ENCODE assay signal across 1 cellular context in the genomic region with DNA sequence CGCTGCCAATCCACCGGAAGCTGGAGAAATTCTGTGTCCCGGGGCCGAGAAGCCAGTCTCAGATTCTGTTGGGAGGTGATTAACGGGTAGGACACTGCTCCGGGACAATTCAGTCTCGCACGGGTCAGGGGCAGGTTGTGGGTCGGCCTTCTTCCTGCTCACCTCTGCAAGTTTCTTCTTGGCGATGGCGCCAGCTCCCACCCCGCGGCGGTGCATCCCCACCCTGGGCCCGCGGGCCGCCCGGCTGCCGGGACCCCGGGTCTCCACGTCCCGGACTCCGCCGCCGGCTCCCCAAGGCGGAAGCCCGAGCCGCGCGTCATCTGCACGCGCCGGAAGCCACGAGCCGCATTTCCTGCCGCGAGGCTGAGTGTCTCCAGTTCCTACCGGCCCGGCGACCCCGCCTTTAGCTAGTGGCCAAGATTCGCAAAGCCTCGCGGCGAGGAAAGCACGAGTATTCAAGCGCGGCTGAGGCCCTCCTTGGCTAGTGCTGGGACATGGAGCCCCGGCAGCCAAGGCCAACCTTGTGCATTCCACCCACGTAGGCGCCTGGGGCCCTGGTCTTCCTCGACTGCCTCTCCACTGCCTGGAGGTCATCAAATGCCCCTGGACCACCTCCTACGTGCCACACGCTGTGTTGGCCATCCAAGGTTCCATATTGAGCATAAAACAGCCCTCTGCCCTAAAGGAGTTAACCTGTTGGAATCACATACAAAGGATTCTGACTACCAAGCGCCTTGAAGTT.
TF ChIP-seq lines count a peak whose summit lies in the region.

A gene with protein sequence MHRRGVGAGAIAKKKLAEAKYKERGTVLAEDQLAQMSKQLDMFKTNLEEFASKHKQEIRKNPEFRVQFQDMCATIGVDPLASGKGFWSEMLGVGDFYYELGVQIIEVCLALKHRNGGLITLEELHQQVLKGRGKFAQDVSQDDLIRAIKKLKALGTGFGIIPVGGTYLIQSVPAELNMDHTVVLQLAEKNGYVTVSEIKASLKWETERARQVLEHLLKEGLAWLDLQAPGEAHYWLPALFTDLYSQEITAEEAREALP (minus strand): TSS at position 324 of the 742 bp plus-strand sequence. CDS start 108 bp downstream, at position 216.

TF ChIP-seq in HepG2, 621 proteins besides CTCF, POLR2A, EP300 and RAD21 (continued from another document and continues in another):
- TF ChIP-seq, protein P1, sequence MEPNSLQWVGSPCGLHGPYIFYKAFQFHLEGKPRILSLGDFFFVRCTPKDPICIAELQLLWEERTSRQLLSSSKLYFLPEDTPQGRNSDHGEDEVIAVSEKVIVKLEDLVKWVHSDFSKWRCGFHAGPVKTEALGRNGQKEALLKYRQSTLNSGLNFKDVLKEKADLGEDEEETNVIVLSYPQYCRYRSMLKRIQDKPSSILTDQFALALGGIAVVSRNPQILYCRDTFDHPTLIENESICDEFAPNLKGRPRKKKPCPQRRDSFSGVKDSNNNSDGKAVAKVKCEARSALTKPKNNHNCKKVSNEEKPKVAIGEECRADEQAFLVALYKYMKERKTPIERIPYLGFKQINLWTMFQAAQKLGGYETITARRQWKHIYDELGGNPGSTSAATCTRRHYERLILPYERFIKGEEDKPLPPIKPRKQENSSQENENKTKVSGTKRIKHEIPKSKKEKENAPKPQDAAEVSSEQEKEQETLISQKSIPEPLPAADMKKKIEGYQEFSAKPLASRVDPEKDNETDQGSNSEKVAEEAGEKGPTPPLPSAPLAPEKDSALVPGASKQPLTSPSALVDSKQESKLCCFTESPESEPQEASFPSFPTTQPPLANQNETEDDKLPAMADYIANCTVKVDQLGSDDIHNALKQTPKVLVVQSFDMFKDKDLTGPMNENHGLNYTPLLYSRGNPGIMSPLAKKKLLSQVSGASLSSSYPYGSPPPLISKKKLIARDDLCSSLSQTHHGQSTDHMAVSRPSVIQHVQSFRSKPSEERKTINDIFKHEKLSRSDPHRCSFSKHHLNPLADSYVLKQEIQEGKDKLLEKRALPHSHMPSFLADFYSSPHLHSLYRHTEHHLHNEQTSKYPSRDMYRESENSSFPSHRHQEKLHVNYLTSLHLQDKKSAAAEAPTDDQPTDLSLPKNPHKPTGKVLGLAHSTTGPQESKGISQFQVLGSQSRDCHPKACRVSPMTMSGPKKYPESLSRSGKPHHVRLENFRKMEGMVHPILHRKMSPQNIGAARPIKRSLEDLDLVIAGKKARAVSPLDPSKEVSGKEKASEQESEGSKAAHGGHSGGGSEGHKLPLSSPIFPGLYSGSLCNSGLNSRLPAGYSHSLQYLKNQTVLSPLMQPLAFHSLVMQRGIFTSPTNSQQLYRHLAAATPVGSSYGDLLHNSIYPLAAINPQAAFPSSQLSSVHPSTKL (CRISPR knock-in tag; IDR thresholded peaks at IDR 0.05): peak; percentile 58
- TF ChIP-seq, protein P2, sequence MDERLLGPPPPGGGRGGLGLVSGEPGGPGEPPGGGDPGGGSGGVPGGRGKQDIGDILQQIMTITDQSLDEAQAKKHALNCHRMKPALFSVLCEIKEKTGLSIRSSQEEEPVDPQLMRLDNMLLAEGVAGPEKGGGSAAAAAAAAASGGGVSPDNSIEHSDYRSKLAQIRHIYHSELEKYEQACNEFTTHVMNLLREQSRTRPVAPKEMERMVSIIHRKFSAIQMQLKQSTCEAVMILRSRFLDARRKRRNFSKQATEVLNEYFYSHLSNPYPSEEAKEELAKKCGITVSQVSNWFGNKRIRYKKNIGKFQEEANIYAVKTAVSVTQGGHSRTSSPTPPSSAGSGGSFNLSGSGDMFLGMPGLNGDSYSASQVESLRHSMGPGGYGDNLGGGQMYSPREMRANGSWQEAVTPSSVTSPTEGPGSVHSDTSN (CRISPR knock-in tag; IDR thresholded peaks at IDR 0.05): no peak
- TF ChIP-seq ZNF557 (CRISPR knock-in tag; IDR thresholded peaks at IDR 0.05) (peak; percentile 94), ZNF713 (CRISPR knock-in tag; IDR thresholded peaks at IDR 0.05) (0 out of 2 replicates have a peak, but pooled peaks have one; percentile 42), ZNF282 (IDR thresholded peaks at IDR 0.05; ENCODE audit: partially characterized antibody) (no peak), HOXD1 (CRISPR knock-in tag; IDR thresholded peaks at IDR 0.05) (peak; percentile 88; the same call in 1 of the 2 replicates), IRF2 (CRISPR knock-in tag; IDR thresholded peaks at IDR 0.05) (peak; percentile 93), ZNF350 (CRISPR knock-in tag; IDR thresholded peaks at IDR 0.05; ENCODE audit: borderline replicate concordance, low read depth) (peak; percentile 88; the same call in 1 of the 2 replicates), U2AF2 (IDR thresholded peaks at IDR 0.05; ENCODE audit: low read depth, low read length) (no peak), MBD4 (IDR thresholded peaks at IDR 0.05; ENCODE audit: borderline replicate concordance, low read length) (no peak), MBNL3 (CRISPR knock-in tag; conservative IDR thresholded peaks at IDR 0.05) (no peak), SP5 (CRISPR knock-in tag; IDR thresholded peaks at IDR 0.05; ENCODE audit: borderline replicate concordance, low read depth) (peak; percentile 51; the same call in 1 of the 2 replicates), SETDB1 (CRISPR knock-in tag; IDR thresholded peaks at IDR 0.05; ENCODE audit: borderline replicate concordance) (no peak), JARID2 (CRISPR knock-in tag; IDR thresholded peaks at IDR 0.05; ENCODE audit: insufficient replicate concordance) (no peak), ZNF598 (CRISPR knock-in tag; IDR thresholded peaks at IDR 0.05; ENCODE audit: borderline replicate concordance) (peak; percentile 73; the same call in 1 of the 2 replicates), MATR3 (CRISPR knock-in tag; IDR thresholded peaks at IDR 0.05) (no peak), KAT8 (CRISPR knock-in tag; IDR thresholded peaks at IDR 0.05) (peak; percentile 100), MYNN (CRISPR knock-in tag; IDR thresholded peaks at IDR 0.05; ENCODE audit: low read depth) (no peak; the same call in none of the 2 replicates), NR2F6 (IDR thresholded peaks at IDR 0.05) (peak; percentile 40; the same call in 1 of the 2 replicates), NR2F6 (CRISPR knock-in tag; IDR thresholded peaks at IDR 0.05) (peak; percentile 70), ZFP37 (CRISPR knock-in tag; IDR thresholded peaks at IDR 0.05; ENCODE audit: borderline replicate concordance) (peak; percentile 63; the same call in 1 of the 2 replicates), ZNF251 (CRISPR knock-in tag; IDR thresholded peaks at IDR 0.05) (0 out of 2 replicates have a peak, but pooled peaks have one; percentile 80), TCF7 (IDR thresholded peaks at IDR 0.05; ENCODE audit: low read depth) (no peak; the same call in 1 of the 2 replicates)
- TF ChIP-seq, protein P3, sequence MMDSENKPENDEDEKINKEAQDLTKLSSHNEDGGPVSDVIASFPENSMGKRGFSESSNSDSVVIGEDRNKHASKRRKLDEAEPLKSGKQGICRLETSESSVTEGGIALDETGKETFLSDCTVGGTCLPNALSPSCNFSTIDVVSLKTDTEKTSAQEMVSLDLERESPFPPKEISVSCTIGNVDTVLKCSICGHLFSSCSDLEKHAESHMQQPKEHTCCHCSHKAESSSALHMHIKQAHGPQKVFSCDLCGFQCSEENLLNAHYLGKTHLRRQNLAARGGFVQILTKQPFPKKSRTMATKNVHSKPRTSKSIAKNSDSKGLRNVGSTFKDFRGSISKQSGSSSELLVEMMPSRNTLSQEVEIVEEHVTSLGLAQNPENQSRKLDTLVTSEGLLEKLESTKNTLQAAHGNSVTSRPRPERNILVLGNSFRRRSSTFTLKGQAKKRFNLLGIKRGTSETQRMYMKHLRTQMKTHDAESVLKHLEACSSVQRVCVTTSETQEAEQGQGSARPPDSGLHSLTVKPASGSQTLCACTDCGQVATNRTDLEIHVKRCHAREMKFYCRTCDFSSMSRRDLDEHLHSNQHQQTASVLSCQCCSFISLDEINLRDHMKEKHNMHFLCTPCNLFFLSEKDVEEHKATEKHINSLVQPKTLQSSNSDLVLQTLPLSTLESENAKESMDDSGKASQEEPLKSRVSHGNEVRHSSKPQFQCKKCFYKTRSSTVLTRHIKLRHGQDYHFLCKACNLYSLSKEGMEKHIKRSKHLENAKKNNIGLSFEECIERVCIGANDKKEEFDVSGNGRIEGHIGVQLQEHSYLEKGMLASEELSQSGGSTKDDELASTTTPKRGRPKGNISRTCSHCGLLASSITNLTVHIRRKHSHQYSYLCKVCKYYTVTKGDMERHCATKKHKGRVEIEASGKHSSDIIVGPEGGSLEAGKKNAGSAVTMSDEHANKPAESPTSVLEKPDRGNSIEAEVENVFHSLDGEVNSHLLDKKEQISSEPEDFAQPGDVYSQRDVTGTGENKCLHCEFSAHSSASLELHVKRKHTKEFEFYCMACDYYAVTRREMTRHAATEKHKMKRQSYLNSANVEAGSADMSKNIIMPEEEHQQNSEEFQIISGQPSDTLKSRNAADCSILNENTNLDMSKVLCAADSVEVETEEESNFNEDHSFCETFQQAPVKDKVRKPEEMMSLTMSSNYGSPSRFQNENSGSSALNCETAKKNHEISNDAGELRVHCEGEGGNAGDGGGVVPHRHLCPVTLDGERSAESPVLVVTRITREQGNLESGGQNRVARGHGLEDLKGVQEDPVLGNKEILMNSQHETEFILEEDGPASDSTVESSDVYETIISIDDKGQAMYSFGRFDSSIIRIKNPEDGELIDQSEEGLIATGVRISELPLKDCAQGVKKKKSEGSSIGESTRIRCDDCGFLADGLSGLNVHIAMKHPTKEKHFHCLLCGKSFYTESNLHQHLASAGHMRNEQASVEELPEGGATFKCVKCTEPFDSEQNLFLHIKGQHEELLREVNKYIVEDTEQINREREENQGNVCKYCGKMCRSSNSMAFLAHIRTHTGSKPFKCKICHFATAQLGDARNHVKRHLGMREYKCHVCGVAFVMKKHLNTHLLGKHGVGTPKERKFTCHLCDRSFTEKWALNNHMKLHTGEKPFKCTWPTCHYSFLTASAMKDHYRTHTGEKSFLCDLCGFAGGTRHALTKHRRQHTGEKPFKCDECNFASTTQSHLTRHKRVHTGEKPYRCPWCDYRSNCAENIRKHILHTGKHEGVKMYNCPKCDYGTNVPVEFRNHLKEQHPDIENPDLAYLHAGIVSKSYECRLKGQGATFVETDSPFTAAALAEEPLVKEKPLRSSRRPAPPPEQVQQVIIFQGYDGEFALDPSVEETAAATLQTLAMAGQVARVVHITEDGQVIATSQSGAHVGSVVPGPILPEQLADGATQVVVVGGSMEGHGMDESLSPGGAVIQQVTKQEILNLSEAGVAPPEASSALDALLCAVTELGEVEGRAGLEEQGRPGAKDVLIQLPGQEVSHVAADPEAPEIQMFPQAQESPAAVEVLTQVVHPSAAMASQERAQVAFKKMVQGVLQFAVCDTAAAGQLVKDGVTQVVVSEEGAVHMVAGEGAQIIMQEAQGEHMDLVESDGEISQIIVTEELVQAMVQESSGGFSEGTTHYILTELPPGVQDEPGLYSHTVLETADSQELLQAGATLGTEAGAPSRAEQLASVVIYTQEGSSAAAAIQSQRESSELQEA (CRISPR knock-in tag; IDR thresholded peaks at IDR 0.05; ENCODE audit: not compliant biosample characterization): peak; percentile 87
- TF ChIP-seq, protein P4, sequence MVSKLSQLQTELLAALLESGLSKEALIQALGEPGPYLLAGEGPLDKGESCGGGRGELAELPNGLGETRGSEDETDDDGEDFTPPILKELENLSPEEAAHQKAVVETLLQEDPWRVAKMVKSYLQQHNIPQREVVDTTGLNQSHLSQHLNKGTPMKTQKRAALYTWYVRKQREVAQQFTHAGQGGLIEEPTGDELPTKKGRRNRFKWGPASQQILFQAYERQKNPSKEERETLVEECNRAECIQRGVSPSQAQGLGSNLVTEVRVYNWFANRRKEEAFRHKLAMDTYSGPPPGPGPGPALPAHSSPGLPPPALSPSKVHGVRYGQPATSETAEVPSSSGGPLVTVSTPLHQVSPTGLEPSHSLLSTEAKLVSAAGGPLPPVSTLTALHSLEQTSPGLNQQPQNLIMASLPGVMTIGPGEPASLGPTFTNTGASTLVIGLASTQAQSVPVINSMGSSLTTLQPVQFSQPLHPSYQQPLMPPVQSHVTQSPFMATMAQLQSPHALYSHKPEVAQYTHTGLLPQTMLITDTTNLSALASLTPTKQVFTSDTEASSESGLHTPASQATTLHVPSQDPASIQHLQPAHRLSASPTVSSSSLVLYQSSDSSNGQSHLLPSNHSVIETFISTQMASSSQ (IDR thresholded peaks at IDR 0.05; ENCODE audit: low read depth): 0 out of 2 replicates have a peak, but pooled peaks have one; percentile 13
- TF ChIP-seq, protein P4 (CRISPR knock-in tag; IDR thresholded peaks at IDR 0.05; ENCODE audit: borderline replicate concordance): peak; percentile 80
- TF ChIP-seq, protein P5, sequence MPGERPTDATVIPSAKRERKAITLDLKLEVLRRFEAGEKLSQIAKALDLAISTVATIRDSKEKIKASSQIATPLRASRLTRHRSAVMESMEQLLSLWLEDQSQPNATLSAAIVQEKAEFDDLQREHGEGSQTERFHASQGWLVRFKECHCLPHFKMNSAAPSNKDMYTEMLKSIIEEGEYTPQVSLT (CRISPR knock-in tag; IDR thresholded peaks at IDR 0.05; ENCODE audit: borderline replicate concordance, low read depth): no peak
- TF ChIP-seq, protein P6, sequence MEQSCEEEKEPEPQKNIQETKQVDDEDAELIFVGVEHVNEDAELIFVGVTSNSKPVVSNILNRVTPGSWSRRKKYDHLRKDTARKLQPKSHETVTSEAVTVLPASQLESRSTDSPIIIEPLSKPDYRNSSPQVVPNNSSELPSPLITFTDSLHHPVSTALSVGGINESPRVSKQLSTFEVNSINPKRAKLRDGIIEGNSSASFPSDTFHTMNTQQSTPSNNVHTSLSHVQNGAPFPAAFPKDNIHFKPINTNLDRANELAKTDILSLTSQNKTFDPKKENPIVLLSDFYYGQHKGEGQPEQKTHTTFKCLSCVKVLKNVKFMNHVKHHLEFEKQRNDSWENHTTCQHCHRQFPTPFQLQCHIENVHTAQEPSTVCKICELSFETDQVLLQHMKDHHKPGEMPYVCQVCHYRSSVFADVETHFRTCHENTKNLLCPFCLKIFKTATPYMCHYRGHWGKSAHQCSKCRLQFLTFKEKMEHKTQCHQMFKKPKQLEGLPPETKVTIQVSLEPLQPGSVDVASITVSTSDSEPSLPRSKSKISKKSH (CRISPR knock-in tag; IDR thresholded peaks at IDR 0.05; ENCODE audit: borderline replicate concordance): peak; percentile 93
